Comparison of ENCODE assay signal across 11 cellular contexts in the genomic region with DNA sequence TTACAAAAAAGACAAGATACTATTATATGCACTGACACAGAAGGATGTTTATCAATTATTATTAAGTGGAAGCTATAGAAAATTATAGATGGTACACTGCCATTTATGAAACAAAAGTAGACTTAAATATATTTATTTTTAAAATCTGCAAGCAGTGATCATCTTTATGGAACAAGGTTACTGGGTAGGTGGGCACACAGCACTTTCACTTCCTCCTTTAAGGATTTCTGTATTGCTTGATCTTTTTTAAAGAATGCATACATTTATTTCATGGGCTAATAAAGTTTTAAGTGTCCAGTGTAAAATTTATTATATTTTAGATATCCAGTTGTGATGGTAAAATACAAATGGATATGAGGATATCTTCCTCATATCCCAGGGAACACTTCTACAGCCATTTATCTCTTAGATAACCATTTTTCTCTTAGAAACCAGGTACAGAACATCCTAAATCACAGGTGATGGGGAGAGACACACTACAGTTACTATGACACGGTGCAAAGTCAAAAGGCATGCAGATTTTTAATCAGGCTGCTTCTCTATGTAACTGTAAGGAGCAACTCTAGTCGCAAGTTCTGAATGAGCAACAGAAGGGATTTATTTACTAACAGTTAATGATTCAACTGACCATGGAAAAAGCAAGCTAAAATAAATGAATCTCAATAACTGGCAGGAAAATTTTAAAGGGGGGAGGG. TPM values are rescaled to one million over a fixed set of nuclear protein-coding genes. Genes with fewer than 3 reads are reported as not detected.
DNase-seq lines count a peak whose midpoint lies in the region; ATAC-seq, FAIRE-seq and TF ChIP-seq lines count a peak whose summit lies in the region.
"Had no signal": no experiment of that assay in that cellular context is flagged by ENCODE, and none has a peak within 500 bp of the region (broad histone marks: within the 10 kb centered on the region; RNA-seq: fewer than 3 reads in every experiment).

No MANE protein-coding gene starts in this region.

- BruUV-seq in Panc1 (replicated peaks; lab: Mats Ljungman, UMichigan): no TSS peak

- in situ Hi-C loops in Panc1 (cut with HindIII; ENCODE audit: low pct_unique_long_range_greater_than_20kb, low sequenced_read_pairs): no loop called here

- peaks cover 22% of the 10 kb centered on the region for H3K9me3 ChIP-seq in BLaER1
- peaks cover 15% of the 10 kb centered on the region; the same call in 1 of the 2 replicates for H3K9me3 ChIP-seq in Panc1 (ENCODE audit: control insufficient read depth, insufficient read depth, low read depth, low read length)
- H3K9me3 ChIP-seq: body of pancreas had no signal

- H3K36me3 ChIP-seq in BLaER1 (peaks cover 12% of the 10 kb centered on the region), Panc1 (ENCODE audit: control insufficient read depth, insufficient read depth, low read length) (no peaks in the 10 kb centered on the region; the same call in 1 of the 2 replicates)

- H3K4me2 ChIP-seq in BLaER1: peak overlapping the region; percentile 81

- H3K4me1 ChIP-seq in BLaER1: peaks cover 24% of the 10 kb centered on the region
- H3K4me1 ChIP-seq in Panc1 (ENCODE audit: control insufficient read depth, insufficient read depth, low read length): peaks cover 19% of the 10 kb centered on the region

- intact Hi-C loops in Panc1 (cut with micrococcal nuclease; ENCODE audit: unreplicated experiment): no loop called here

- H3K4me3 ChIP-seq in BLaER1 (no peak overlapping the region), Panc1 (ENCODE audit: low read depth in 2 of 2, low read length in 2 of 2) (no peak overlapping the region)
- H3K4me3 ChIP-seq: body of pancreas, skin epidermis had no signal

- POLR2A ChIA-PET in Panc1 (lab: Charles Lee): no interaction called here

- peaks cover 21% of the 10 kb centered on the region for H4K20me1 ChIP-seq in BLaER1

- ATAC-seq in Panc1 (no peak), GM18505 (IDR thresholded peaks at IDR 0.05; ENCODE audit: unreplicated experiment) (no peak), HG02798 (IDR thresholded peaks at IDR 0.05; ENCODE audit: poor library complexity, unreplicated experiment) (no peak)
- ATAC-seq: body of pancreas had no signal

- CTCF ChIA-PET in Panc1 (lab: Charles Lee): no interaction called here

- H3K27ac ChIP-seq in BLaER1 (no peak overlapping the region), Panc1 (ENCODE audit: low read length) (peak overlapping the region; percentile 86; the same call in 1 of the 2 replicates)
- H3K27ac ChIP-seq: skin epidermis had no signal

- no peak for TF ChIP-seq POLR2A in GM18505 (IDR thresholded peaks at IDR 0.05; ENCODE audit: borderline replicate concordance, extremely low read depth, insufficient read depth, insufficient read length)
- no peak for TF ChIP-seq POLR2A in erythroblast (IDR thresholded peaks at IDR 0.05; ENCODE audit: low read length)

- peak; percentile 23 for DNase-seq in DMS153 treated with DMSO at 0.1 percent for 48 hours (lab: John Stamatoyannopoulos, UW; ENCODE audit: unreplicated experiment)
- DNase-seq in Panc1 (ENCODE audit: low read depth, low spot score): no peak
- DNase-seq in amniotic stem cell (lab: John Stamatoyannopoulos, UW): no peak
- DNase-seq in erythroblast (lab: John Stamatoyannopoulos, UW): no peak
- DNase-seq: body of pancreas, GDM1 had no signal

- no peak overlapping the region for H3K9ac ChIP-seq in BLaER1

- no peak for TF ChIP-seq CTCF in Panc1 (IDR thresholded peaks at IDR 0.05)

- FAIRE-seq in islet of Langerhans (lab: Jason Lieb, UNC): peak; percentile 71

- no peaks in the 10 kb centered on the region for H3K27me3 ChIP-seq in BLaER1
- H3K27me3 ChIP-seq in Panc1 (ENCODE audit: control insufficient read depth, insufficient read depth, low read length): no peaks in the 10 kb centered on the region
- H3K27me3 ChIP-seq: body of pancreas had no signal

RNA-seq across cellular contexts. Expression of a gene that starts 2.3 kb away (rescaled TPM):
- 11.5 TPM for total RNA-seq in Panc1 (2021; ENCODE audit: unreplicated experiment)
- 5.1 TPM for polyA plus RNA-seq in Panc1 (2012; ENCODE audit: insufficient read length)
